Comparison of ENCODE assay signal across 8 cellular contexts in genomic region chr21:45747802-45748445, GRCh38.
DNase-seq lines count a peak whose midpoint lies in the region; ATAC-seq and TF ChIP-seq lines count a peak whose summit lies in the region.

No MANE protein-coding gene starts in this region.

- no peak for TF ChIP-seq CTCF in coronary artery (IDR thresholded peaks at IDR 0.05)

- H3K4me3 ChIP-seq in coronary artery (no peak overlapping the region), skeletal muscle satellite cell (ENCODE audit: low read length) (peak overlapping the region; percentile 28)

- ATAC-seq in HG03097 (IDR thresholded peaks at IDR 0.05; ENCODE audit: low FRiP score, unreplicated experiment), result no peak
- ATAC-seq in GM18502 (IDR thresholded peaks at IDR 0.05; ENCODE audit: poor library complexity, unreplicated experiment), result no peak

- no peaks in the 10 kb centered on the region for H3K36me3 ChIP-seq in skeletal muscle satellite cell (ENCODE audit: insufficient read depth, low read length)

- DNase-seq in SIG-M5 treated with dmso at 0.1 percent for 504 hours (lab: John Stamatoyannopoulos, UW; ENCODE audit: unreplicated experiment) (peak; percentile 22), SIG-M5 (lab: John Stamatoyannopoulos, UW) (no peak), NCI-H446 (lab: John Stamatoyannopoulos, UW) (peak; percentile 58 to 84), coronary artery (ENCODE audit: low spot score) (peak; percentile 28), NCI-H1048 (lab: John Stamatoyannopoulos, UW) (no peak)

- no peaks in the 10 kb centered on the region for H3K9me3 ChIP-seq in skeletal muscle satellite cell (replicated peaks; ENCODE audit: low read length)

- no peak overlapping the region for H3K9ac ChIP-seq in skeletal muscle satellite cell (ENCODE audit: low read depth, low read length)

- H3K4me1 ChIP-seq in skeletal muscle satellite cell (ENCODE audit: control insufficient read depth, insufficient read depth, low read length), result peaks cover 22% of the 10 kb centered on the region

- H3K4me2 ChIP-seq in skeletal muscle satellite cell (ENCODE audit: low read length), result peak overlapping the region; percentile 75

- H3K27ac ChIP-seq in coronary artery, result no peak overlapping the region

- peaks cover 15% of the 10 kb centered on the region for H3K27me3 ChIP-seq in skeletal muscle satellite cell (ENCODE audit: control insufficient read depth, insufficient read depth, low read length)

Comparison
In these comparisons a context has a peak if more than half of its experiments do, and no peak if none do; other contexts are left out.
1. DNase-seq: peak in SIG-M5 treated with dmso at 0.1 percent for 504 hours (single experiment), NCI-H446 (2 of 2) and coronary artery (single experiment); none in SIG-M5 (single experiment) and NCI-H1048 (single experiment).